ENCODE assay signal across 23 cellular contexts in the genomic region with DNA sequence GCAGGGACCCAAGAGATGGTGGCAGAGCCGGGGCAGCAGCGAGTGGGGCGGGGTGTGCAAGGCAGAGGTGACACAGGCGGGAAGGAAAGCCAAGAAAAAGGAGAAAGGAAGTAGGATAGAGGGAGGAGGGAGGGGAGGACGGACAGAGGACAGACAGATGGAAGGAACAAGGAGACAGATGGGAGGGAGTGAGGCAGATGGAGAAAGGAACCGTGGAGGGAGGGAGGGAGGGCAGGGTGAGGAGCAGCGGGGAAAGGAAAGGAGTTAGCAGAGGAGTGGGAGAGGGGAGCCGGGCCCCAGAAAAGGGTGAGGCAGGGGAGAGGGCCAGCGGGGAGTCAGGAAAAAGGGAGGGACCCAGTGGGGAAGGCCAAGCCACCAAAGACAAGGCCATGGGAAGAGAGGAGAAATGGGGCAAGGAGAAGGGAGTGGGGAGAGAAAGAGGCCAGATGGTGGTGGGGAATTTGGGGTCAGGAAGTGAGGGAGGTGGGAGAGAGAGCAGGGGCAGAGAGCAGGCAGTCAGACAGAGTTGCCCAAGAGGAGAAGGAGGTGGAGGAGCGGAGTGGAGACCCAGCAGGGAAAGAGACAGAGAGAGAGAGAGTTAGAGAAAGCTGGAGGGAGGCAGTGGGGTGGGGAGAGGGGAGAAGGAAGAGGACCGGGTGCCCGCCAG. TPM values are rescaled to one million over a fixed set of nuclear protein-coding genes. Genes with fewer than 3 reads are reported as not detected.
DNase-seq lines count a peak whose midpoint lies in the region; TF ChIP-seq lines count a peak whose summit lies in the region.
"Had no signal": no experiment of that assay in that cellular context is flagged by ENCODE, and none has a peak within 500 bp of the region (broad histone marks: within the 10 kb centered on the region; RNA-seq: fewer than 3 reads in every experiment).

No MANE protein-coding gene starts in this region.

- peak overlapping the region in 2 of 3 experiments; percentile 70 to 73; a peak in 4 of 7 replicates for H3K27ac Mint-ChIP-seq in H9
- H3K27ac Mint-ChIP-seq in neural crest cell (ENCODE audit: unreplicated experiment) = peak overlapping the region; percentile 81
- H3K27ac Mint-ChIP-seq: CD4-positive, alpha-beta T cell; T-cell had no signal

- no peaks in the 10 kb centered on the region for H3K27me3 Mint-ChIP-seq in H9 (ENCODE audit: low read depth)
- H3K27me3 Mint-ChIP-seq in neural crest cell (ENCODE audit: low read depth) = no peaks in the 10 kb centered on the region
- H3K27me3 Mint-ChIP-seq: CD4-positive, alpha-beta T cell; T-cell had no signal

- no peak overlapping the region for H2AFZ ChIP-seq in H9 (ENCODE audit: low read length)

- no peaks in the 10 kb centered on the region for H3K23me2 ChIP-seq in H9 (ENCODE audit: insufficient read length, low read depth, low read length, poor library complexity, severe bottlenecking)

- H4K20me1 ChIP-seq in H9 (ENCODE audit: control insufficient read depth, insufficient read depth, insufficient read length) = no peaks in the 10 kb centered on the region

- H3K27ac ChIP-seq in H9 (ENCODE audit: insufficient read length, low read depth, low read length) (no peak overlapping the region), tibial nerve (no peak overlapping the region)
- H3K27ac ChIP-seq: HL-60, SJCRH30 had no signal

- H3K36me3 Mint-ChIP-seq in H9 (ENCODE audit: insufficient read depth in 1 of 3, low read depth in 3 of 3) (peaks cover 43 to 73% (median 60%) of the 10 kb centered on the region in 3 experiments), neural crest cell (ENCODE audit: low read depth) (no peaks in the 10 kb centered on the region)

- no peak overlapping the region for H2AK5ac ChIP-seq in H9 (ENCODE audit: insufficient read length, low read length)

- H3K14ac ChIP-seq in H9 (ENCODE audit: insufficient read depth, low read length) = no peak overlapping the region

- H3K56ac ChIP-seq in H9 (ENCODE audit: insufficient read length, low read depth, low read length) = no peak overlapping the region

- no peak overlapping the region for H3K4me2 ChIP-seq in H9 (ENCODE audit: insufficient read depth, insufficient read length, low read length)

- H3K23ac ChIP-seq in H9 (ENCODE audit: insufficient read length, low read depth, low read length) = no peak overlapping the region

- H3T11ph ChIP-seq in H9 (ENCODE audit: low read length) = no peak overlapping the region

- H3K4me1 ChIP-seq in H9 (ENCODE audit: insufficient read depth, low read length) (no peaks in the 10 kb centered on the region), tibial nerve (no peaks in the 10 kb centered on the region)
- H3K4me1 ChIP-seq: HAP-1, SJCRH30 had no signal

- TF ChIP-seq CTCF in H9 (conservative IDR thresholded peaks at IDR 0.05) = no peak
- TF ChIP-seq CTCF in neural crest cell (conservative IDR thresholded peaks at IDR 0.05) = no peak
- TF ChIP-seq CTCF in GM13976 (IDR thresholded peaks at IDR 0.05; ENCODE audit: borderline replicate concordance, control extremely low read depth, extremely low read depth, insufficient read depth, missing control alignments) = no peak
- no peak for TF ChIP-seq CTCF in tibial nerve (IDR thresholded peaks at IDR 0.05)

- H3K36me3 ChIP-seq in tibial nerve = peaks cover 0 to 71% (median 0%) of the 10 kb centered on the region in 3 donors
- H3K36me3 ChIP-seq: HAP-1, SJCRH30 had no signal

- peak; percentile 28 for DNase-seq in H9
- DNase-seq in NCI-H82 (lab: John Stamatoyannopoulos, UW) = peak; percentile 93
- DNase-seq in cerebellar cortex (ENCODE audit: low spot score) = peak; percentile 54
- no peak for DNase-seq in neural crest cell (ENCODE audit: low read depth, low spot score)
- no peak for DNase-seq in Ammon's horn (ENCODE audit: low spot score)
- DNase-seq in OCI-M1 (lab: John Stamatoyannopoulos, UW) = no peak
- DNase-seq in GM13976 (ENCODE audit: low spot score) = no peak
- no peak for DNase-seq in tibial nerve (ENCODE audit: low spot score in 2 of 2)
- DNase-seq: activated CD4-positive, CD25-positive, alpha-beta regulatory T cell treated with anti-CD3 and anti-CD28 coated beads, Interleukin-2, amount 50 U/mL, for 72 hours; activated naive CD4-positive, alpha-beta T cell; CD4-positive, alpha-beta T cell; dermis blood vessel endothelial cell; DMS153; kidney glomerular epithelial cell; NCI-H1092; NCI-H2081; NK-92 treated with Interleukin-12 subunit alpha and Interleukin-12 subunit beta, amount 100 ng/mL, for 24 hours; T-cell; trophoblast cell had no signal

- no peak overlapping the region for H3K9ac ChIP-seq in H9 (ENCODE audit: extremely low read depth, insufficient read length, low read length)

- no peaks in the 10 kb centered on the region for H3K79me2 ChIP-seq in H9 (ENCODE audit: insufficient read depth, low read length)

- H3K79me1 ChIP-seq in H9 (ENCODE audit: insufficient read depth, low read depth, low read length, poor library complexity, severe bottlenecking) = no peaks in the 10 kb centered on the region

- H3K27me3 ChIP-seq in H9 (ENCODE audit: insufficient read depth, low read length) (no peaks in the 10 kb centered on the region), tibial nerve (no peaks in the 10 kb centered on the region)
- H3K27me3 ChIP-seq: SJCRH30 had no signal

- no peak overlapping the region for H3K18ac ChIP-seq in H9 (ENCODE audit: insufficient read length, low read depth, low read length)

- TF ChIP-seq EP300 in tibial nerve (IDR thresholded peaks at IDR 0.05) = no peak

- H3K4me3 ChIP-seq in tibial nerve = no peak overlapping the region
- H3K4me3 ChIP-seq: HAP-1, lung, SJCRH30 had no signal

- H3K4ac ChIP-seq in H9 (ENCODE audit: low read depth, low read length) = no peak overlapping the region

- no CpG with 5 or more reads among the region's 12 CpGs for WGBS in H9 (ENCODE audit: extremely low coverage, insufficient read length, low lambda C conversion rate)
- WGBS in tibial nerve, 2 donors = 75 to 77% methylated on average over 12 of the region's 12 CpGs

- H3K9me3 Mint-ChIP-seq in H9 = no peaks in the 10 kb centered on the region
- H3K9me3 Mint-ChIP-seq in neural crest cell = no peaks in the 10 kb centered on the region
- H3K9me3 Mint-ChIP-seq: CD4-positive, alpha-beta T cell; T-cell had no signal

- no peak overlapping the region for H4K91ac ChIP-seq in H9 (ENCODE audit: insufficient read length, low read depth, low read length)

- H2BK15ac ChIP-seq in H9 (ENCODE audit: low read depth, low read length) = no peak overlapping the region

- no peak overlapping the region for H2BK12ac ChIP-seq in H9 (ENCODE audit: insufficient read length, low read depth, low read length)

- no peak for TF ChIP-seq POLR2A in tibial nerve (IDR thresholded peaks at IDR 0.05)

- H3K9me3 ChIP-seq in H9 (ENCODE audit: control insufficient read depth, low read depth, low read length) (no peaks in the 10 kb centered on the region), tibial nerve (no peaks in the 10 kb centered on the region)
- H3K9me3 ChIP-seq: HAP-1, SJCRH30 had no signal

- in situ Hi-C loops in GM13976 (cut with MboI; ENCODE audit: low sequenced_read_pairs, unreplicated experiment) = no loop called here

- peaks cover 0 to 6% of the 10 kb centered on the region in 2 experiments; a peak in 1 of 4 replicates for H3K4me1 Mint-ChIP-seq in H9
- H3K4me1 Mint-ChIP-seq in neural crest cell = no peaks in the 10 kb centered on the region
- H3K4me1 Mint-ChIP-seq: T-cell had no signal

- no peak overlapping the region for H2BK20ac ChIP-seq in H9 (ENCODE audit: low read depth, low read length, poor library complexity, severe bottlenecking)

- H4K5ac ChIP-seq in H9 (ENCODE audit: insufficient read length, low read depth, low read length) = no peak overlapping the region

- no peak overlapping the region for H2BK120ac ChIP-seq in H9 (ENCODE audit: low read depth, low read length, poor library complexity, severe bottlenecking)

- no peak overlapping the region for H2BK5ac ChIP-seq in H9 (ENCODE audit: insufficient read length, low read length)

- H3K4me3 Mint-ChIP-seq in H9 = no peak overlapping the region; a peak in 2 of 5 replicates
- H3K4me3 Mint-ChIP-seq in neural crest cell = no peak overlapping the region
- H3K4me3 Mint-ChIP-seq: CD4-positive, alpha-beta T cell; T-cell had no signal

- no peak overlapping the region for H4K8ac ChIP-seq in H9 (replicated peaks; ENCODE audit: insufficient read length, low read depth, low read length)

RNA-seq across cellular contexts. Expression of gene ASGR1, which starts 13.2 kb away (rescaled TPM):
- total RNA-seq in H9 (2021) = 5.2 and 5.9 TPM in 2 replicates
- 9.6 and 11.2 TPM in 2 replicates for total RNA-seq in neural crest cell
- total RNA-seq in tibial nerve = 1 to 10 TPM in 1 of 4 donors, under 1 TPM in 2, not detected in 1; 0.21 to 1.5 (median 0.59) TPM

RNA-seq across cellular contexts. Expression of gene DLG4, which starts 27.2 kb away (rescaled TPM):
- total RNA-seq in H9 (2021) = 38.2 and 38.3 TPM in 2 replicates
- 49.4 and 51.4 TPM in 2 replicates for total RNA-seq in neural crest cell
- total RNA-seq in tibial nerve = 10 to 100 TPM in 3 of 4 donors, 1 to 10 TPM in 1; 7.3 to 22.8 (median 16.1) TPM

RNA-seq across cellular contexts. Expression of gene ACADVL, which starts 27.3 kb away (rescaled TPM):
- 272 and 283 TPM in 2 replicates for total RNA-seq in H9 (2021)
- total RNA-seq in neural crest cell = 215 and 220 TPM in 2 replicates
- 100 to 1,000 TPM; 565 to 850 (median 599) TPM for total RNA-seq in tibial nerve

RNA-seq across cellular contexts. Expression of gene DVL2, which starts 41.9 kb away (rescaled TPM):
- total RNA-seq in H9 (2021) = 82.9 and 84.1 TPM in 2 replicates
- 130 and 140 TPM in 2 replicates for total RNA-seq in neural crest cell
- total RNA-seq in tibial nerve = 10 to 100 TPM; 41.4 to 51.2 (median 46.7) TPM

RNA-seq across cellular contexts. Expression of gene PHF23, which starts 46.9 kb away (rescaled TPM):
- 105 and 110 TPM in 2 replicates for total RNA-seq in H9 (2021)
- 72.7 and 75.2 TPM in 2 replicates for total RNA-seq in neural crest cell
- 10 to 100 TPM; 20.3 to 29.7 (median 23.3) TPM for total RNA-seq in tibial nerve

Comparison
In these comparisons a context has a peak if more than half of its experiments do, and no peak if none do; other contexts are left out.
1. DNase-seq: peak in H9 (single experiment), NCI-H82 (single experiment) and cerebellar cortex (single experiment); none in neural crest cell (single experiment), Ammon's horn (single experiment), OCI-M1 (single experiment), GM13976 (single experiment) and tibial nerve (0 of 2).